In genomic region chr7:135169141-135169935, GRCh38 we compare ENCODE assay signal across 8 cellular contexts. TPM values are rescaled to one million over a fixed set of nuclear protein-coding genes. Genes with fewer than 3 reads are reported as not detected.
DNase-seq lines count a peak whose midpoint lies in the region; ATAC-seq and TF ChIP-seq lines count a peak whose summit lies in the region.

No MANE protein-coding gene starts in this region.

- peaks cover 49% of the 10 kb centered on the region for H3K36me3 ChIP-seq in DND-41 (ENCODE audit: insufficient read depth, low read length)
- peaks cover 16% of the 10 kb centered on the region for H3K36me3 ChIP-seq in mesendoderm (ENCODE audit: control insufficient read depth, insufficient read depth, low read length)
- H3K36me3 ChIP-seq in stomach smooth muscle (ENCODE audit: control insufficient read depth in 2 of 2, insufficient read depth in 2 of 2, low read length in 2 of 2) = peaks cover 26 to 34% of the 10 kb centered on the region in 2 donors

- no peaks in the 10 kb centered on the region for H3K9me3 ChIP-seq in DND-41 (ENCODE audit: insufficient read depth, low read length, severe bottlenecking)
- no peaks in the 10 kb centered on the region for H3K9me3 ChIP-seq in stomach smooth muscle (ENCODE audit: control insufficient read depth in 2 of 2, low read length in 2 of 2)

- H3K23ac ChIP-seq in mesendoderm (ENCODE audit: low read length) = no peak overlapping the region

- peak overlapping the region; percentile 98 for H3K27ac ChIP-seq in DND-41 (ENCODE audit: low read length)
- peak overlapping the region; percentile 100 for H3K27ac ChIP-seq in mesendoderm (ENCODE audit: low read depth, low read length)
- peak overlapping the region; percentile 88 for H3K27ac ChIP-seq in stomach smooth muscle (ENCODE audit: low read length)

- H3K4me2 ChIP-seq in DND-41 (ENCODE audit: insufficient read depth, low read length) = peak overlapping the region; percentile 95
- peak overlapping the region; percentile 72 for H3K4me2 ChIP-seq in mesendoderm (ENCODE audit: low read length)

- H3K27ac Mint-ChIP-seq in chondrocyte (ENCODE audit: unreplicated experiment) = peak overlapping the region; percentile 78

- peak overlapping the region; percentile 98 for H3K56ac ChIP-seq in mesendoderm (ENCODE audit: low read length)

- peak overlapping the region; percentile 96 for H2AFZ ChIP-seq in DND-41 (ENCODE audit: low read depth, low read length)

- H3K4me1 Mint-ChIP-seq in chondrocyte (ENCODE audit: low read depth) = peaks cover 41% of the 10 kb centered on the region

- peak overlapping the region; percentile 82 to 91 for H3K4me3 ChIP-seq in DND-41 (ENCODE audit: low read depth in 1 of 2, low read length in 2 of 2)
- peak overlapping the region; percentile 88 for H3K4me3 ChIP-seq in mesendoderm (ENCODE audit: low read length)
- peak overlapping the region; percentile 72 to 86 for H3K4me3 ChIP-seq in stomach smooth muscle (ENCODE audit: low read length in 2 of 2)

- ATAC-seq in DND-41 (ENCODE audit: insufficient read depth, low read depth) (no peak), GM19438 (IDR thresholded peaks at IDR 0.05; ENCODE audit: low read depth, unreplicated experiment) (peak; percentile 35), HG03571 (IDR thresholded peaks at IDR 0.05; ENCODE audit: unreplicated experiment) (peak; percentile 33)

- no peaks in the 10 kb centered on the region for H3K9me3 Mint-ChIP-seq in chondrocyte (ENCODE audit: low read depth)

- no peak overlapping the region for H2BK15ac ChIP-seq in mesendoderm (replicated peaks; ENCODE audit: low read depth)

- H4K20me1 ChIP-seq in DND-41 (ENCODE audit: insufficient read depth, low read length) = peaks cover 10% of the 10 kb centered on the region; the same call in 1 of the 2 replicates

- peak overlapping the region; percentile 91 for H3K4me3 Mint-ChIP-seq in chondrocyte (ENCODE audit: unreplicated experiment)

- H2AK5ac ChIP-seq in mesendoderm (ENCODE audit: low read length) = no peak overlapping the region

- no peaks in the 10 kb centered on the region for H3K27me3 ChIP-seq in DND-41 (ENCODE audit: insufficient read depth, low read length, poor library complexity)
- H3K27me3 ChIP-seq in mesendoderm (ENCODE audit: insufficient read depth, low read length, poor library complexity) = no peaks in the 10 kb centered on the region
- H3K27me3 ChIP-seq in stomach smooth muscle (ENCODE audit: control insufficient read depth in 1 of 2, insufficient read depth in 2 of 2, low read length in 2 of 2) = no peaks in the 10 kb centered on the region

- no peak overlapping the region for H2BK120ac ChIP-seq in mesendoderm (ENCODE audit: low read depth, low read length)

- H3K4me1 ChIP-seq in DND-41 (ENCODE audit: insufficient read depth, low read length) (peaks cover 34% of the 10 kb centered on the region), mesendoderm (ENCODE audit: control insufficient read depth, low read depth, low read length) (peaks cover 2% of the 10 kb centered on the region), stomach smooth muscle (ENCODE audit: control insufficient read depth, insufficient read depth, low read length) (peaks cover 43% of the 10 kb centered on the region)

- WGBS in mesendoderm (ENCODE audit: extremely low coverage, insufficient coverage, low lambda C conversion rate) = no CpG with 5 or more reads among the region's 11 CpGs

- peak overlapping the region; percentile 77 for H3K18ac ChIP-seq in mesendoderm (ENCODE audit: low read length)

- H3K4ac ChIP-seq in mesendoderm (ENCODE audit: low read depth, low read length) = peak overlapping the region; percentile 63

- DNase-seq in DND-41 (peak; percentile 49), T-helper 22 cell (ENCODE audit: low read depth) (peak; percentile 30), chondrocyte (ENCODE audit: low spot score) (no peak), mesendoderm (peak; percentile 91), NCI-H1105 (lab: John Stamatoyannopoulos, UW) (no peak)

- H4K5ac ChIP-seq in mesendoderm (ENCODE audit: low read length) = no peak overlapping the region

- peak overlapping the region; percentile 22 for H2BK5ac ChIP-seq in mesendoderm (ENCODE audit: low read length)

- peaks cover 13% of the 10 kb centered on the region for H3K36me3 Mint-ChIP-seq in chondrocyte (ENCODE audit: low read depth)

- H4K8ac ChIP-seq in mesendoderm (ENCODE audit: low read depth, low read length) = peak overlapping the region; percentile 99

- TF ChIP-seq CTCF in DND-41 (IDR thresholded peaks at IDR 0.05; ENCODE audit: borderline replicate concordance, extremely low read depth, low read length, poor library complexity, severe bottlenecking) = peak; percentile 59
- TF ChIP-seq CTCF in chondrocyte (IDR thresholded peaks at IDR 0.05) = peak; percentile 53

- H3K9ac ChIP-seq in DND-41 (ENCODE audit: low read depth, low read length) (peak overlapping the region; percentile 100), mesendoderm (ENCODE audit: low read length) (peak overlapping the region; percentile 97), stomach smooth muscle (ENCODE audit: low read length in 2 of 2) (peak overlapping the region; percentile 84 to 93)

- H3K79me2 ChIP-seq in DND-41 (ENCODE audit: insufficient read depth, low read length) (peaks cover 34% of the 10 kb centered on the region), mesendoderm (ENCODE audit: control insufficient read depth, insufficient read depth, low read length) (peaks cover 10% of the 10 kb centered on the region)

- peaks cover 17% of the 10 kb centered on the region for H3K79me1 ChIP-seq in mesendoderm (ENCODE audit: low read length)

- H3K27me3 Mint-ChIP-seq in chondrocyte (ENCODE audit: low read depth) = no peaks in the 10 kb centered on the region

RNA-seq across cellular contexts. Expression of gene CYREN, which starts 1.2 kb away (rescaled TPM):
- 26.4 to 33.7 TPM (median 30.2 TPM) in 3 replicates for total RNA-seq in chondrocyte
- 32.4 TPM for polyA plus RNA-seq in mesendoderm (2013, experiment 1 of 2)
- polyA plus RNA-seq in mesendoderm (2013, experiment 2 of 2) = 31.9 TPM

RNA-seq across cellular contexts. Expression of gene TMEM140, which starts 21.5 kb away (rescaled TPM):
- total RNA-seq in chondrocyte = not detected in 3 replicates
- not detected for polyA plus RNA-seq in mesendoderm (2013, experiment 1 of 2)
- not detected for polyA plus RNA-seq in mesendoderm (2013, experiment 2 of 2)

RNA-seq across cellular contexts. Expression of gene WDR91, which starts 42.0 kb away (rescaled TPM):
- total RNA-seq in chondrocyte = 9.5 to 16.1 TPM (median 10.6 TPM) in 3 replicates
- polyA plus RNA-seq in mesendoderm (2013, experiment 1 of 2) = 4.4 TPM
- 4.7 TPM for polyA plus RNA-seq in mesendoderm (2013, experiment 2 of 2)

Comparison
In these comparisons a context has a peak if more than half of its experiments do, and no peak if none do; other contexts are left out.
1. DNase-seq: peak in DND-41 (single experiment), T-helper 22 cell (single experiment) and mesendoderm (single experiment); none in chondrocyte (single experiment) and NCI-H1105 (single experiment).
2. Peak in every context shown above with its lines, with median percentiles within 50 percentile points of each other: H3K27ac ChIP-seq, H3K4me3 ChIP-seq and H3K9ac ChIP-seq.